ENCODE assay signal across 18 cellular contexts in genomic region chr1:59428828-59429227, GRCh38.
DNase-seq lines count a peak whose midpoint lies in the region; ATAC-seq and TF ChIP-seq lines count a peak whose summit lies in the region.
"Had no signal": no experiment of that assay in that cellular context is flagged by ENCODE, and none has a peak within 500 bp of the region (broad histone marks: within the 10 kb centered on the region; RNA-seq: fewer than 3 reads in every experiment).

No MANE protein-coding gene starts in this region.

- H3K27ac Mint-ChIP-seq in type B pancreatic cell, result peak overlapping the region; percentile 96
- H3K27ac Mint-ChIP-seq: CD8-positive, alpha-beta T cell had no signal

- no peak overlapping the region for H2AFZ ChIP-seq in trophoblast cell (ENCODE audit: insufficient read depth, low read length, poor library complexity)

- H3K27me3 ChIP-seq in trophoblast cell (ENCODE audit: insufficient read depth, low read length), result no peaks in the 10 kb centered on the region
- H3K27me3 ChIP-seq: BLaER1 treated with 17β-estradiol and CSF1 and Interleukin-3, amounts not matched to agents 10 nM and 100 nM; Peyer's patch had no signal

- no peaks in the 10 kb centered on the region for H3K27me3 Mint-ChIP-seq in type B pancreatic cell

- H2BK12ac ChIP-seq in trophoblast cell (ENCODE audit: low read length), result peak overlapping the region; percentile 81

- no peak overlapping the region for H3K9ac ChIP-seq in trophoblast cell (ENCODE audit: low read length)
- H3K9ac ChIP-seq: BLaER1 treated with 17β-estradiol and CSF1 and Interleukin-3, amounts not matched to agents 10 nM and 100 nM had no signal

- no peak overlapping the region for H3K23ac ChIP-seq in trophoblast cell (ENCODE audit: low read length)

- peak overlapping the region; percentile 74 for H3K18ac ChIP-seq in trophoblast cell (ENCODE audit: low read length)

- peaks cover 24% of the 10 kb centered on the region for H3K9me3 Mint-ChIP-seq in type B pancreatic cell
- H3K9me3 Mint-ChIP-seq: CD8-positive, alpha-beta T cell had no signal

- peak overlapping the region; percentile 77 for H4K91ac ChIP-seq in trophoblast cell (ENCODE audit: low read depth, low read length)

- intact Hi-C loops in left colon (cut with DNase I, micrococcal nuclease), result no loop called here

- H3K36me3 ChIP-seq in trophoblast cell (ENCODE audit: control insufficient read depth in 1 of 2, insufficient read depth in 2 of 2, low read length in 2 of 2), result no peaks in the 10 kb centered on the region
- H3K36me3 ChIP-seq: BLaER1 treated with 17β-estradiol and CSF1 and Interleukin-3, amounts not matched to agents 10 nM and 100 nM; Peyer's patch had no signal

- no peaks in the 10 kb centered on the region for H3K9me3 ChIP-seq in trophoblast cell (ENCODE audit: insufficient read depth, low read depth, low read length)
- H3K9me3 ChIP-seq: BLaER1 treated with 17β-estradiol and CSF1 and Interleukin-3, amounts not matched to agents 10 nM and 100 nM; Peyer's patch had no signal

- no CpG with 5 or more reads among the region's 6 CpGs for WGBS in trophoblast cell (ENCODE audit: extremely low coverage, insufficient coverage, insufficient read length)

- no peak for TF ChIP-seq CTCF in type B pancreatic cell (conservative IDR thresholded peaks at IDR 0.05)
- no peak for TF ChIP-seq CTCF in omental fat pad (IDR thresholded peaks at IDR 0.05)

- peak overlapping the region; percentile 3 for H4K8ac ChIP-seq in trophoblast cell (ENCODE audit: low read depth, low read length)

- peaks cover 25% of the 10 kb centered on the region for H3K79me1 ChIP-seq in trophoblast cell (ENCODE audit: low read length)

- DNase-seq in DMS 273 (lab: John Stamatoyannopoulos, UW; ENCODE audit: unreplicated experiment) (peak; percentile 37), DMS 273 treated with DMSO at 0.1 percent for 48 hours (lab: John Stamatoyannopoulos, UW) (no peak), left colon (peak; percentile 50 to 53), trophoblast cell (no peak), type B pancreatic cell (ENCODE audit: extremely low spot score, unreplicated experiment) (no peak), omental fat pad (ENCODE audit: low spot score) (no peak), NCI-H226 (no peak), NCI-H2196 treated with DMSO at 0.1 percent for 48 hours (lab: John Stamatoyannopoulos, UW; ENCODE audit: unreplicated experiment) (no peak)
- DNase-seq: 8988T; CD8-positive, alpha-beta T cell; EL; GF-D8; H7; Kasumi-1; NCI-H1417 treated with DMSO at 0.1 percent for 48 hours; NCI-H187 had no signal

- H3K4me1 Mint-ChIP-seq in type B pancreatic cell (ENCODE audit: unreplicated experiment), result peaks cover 26% of the 10 kb centered on the region

- no peaks in the 10 kb centered on the region for H3K79me2 ChIP-seq in trophoblast cell (ENCODE audit: control insufficient read depth, insufficient read depth, low read length, poor library complexity)

- peak overlapping the region; percentile 49 for H3K4ac ChIP-seq in trophoblast cell (ENCODE audit: low read depth, low read length)

- no peak overlapping the region for H3K27ac ChIP-seq in trophoblast cell (ENCODE audit: low read depth, low read length)
- H3K27ac ChIP-seq: BLaER1 treated with 17β-estradiol and CSF1 and Interleukin-3, amounts not matched to agents 10 nM and 100 nM; Peyer's patch had no signal

- peak overlapping the region; percentile 42 for H2AK5ac ChIP-seq in trophoblast cell (ENCODE audit: low read length)

- H2BK120ac ChIP-seq in trophoblast cell (ENCODE audit: insufficient read depth, low read length, poor library complexity), result no peak overlapping the region

- no peak overlapping the region for H3K4me3 Mint-ChIP-seq in type B pancreatic cell
- H3K4me3 Mint-ChIP-seq: CD8-positive, alpha-beta T cell had no signal

- no peak overlapping the region for H4K12ac ChIP-seq in trophoblast cell (ENCODE audit: low read depth, low read length)

- ATAC-seq in left colon (peak; percentile 75), omental fat pad (ENCODE audit: low FRiP score) (no peak)
- ATAC-seq: CD8-positive, alpha-beta T cell had no signal

- peaks cover 18 to 19% of the 10 kb centered on the region in 2 experiments for H3K4me1 ChIP-seq in trophoblast cell (ENCODE audit: control insufficient read depth in 1 of 2, insufficient read depth in 2 of 2, low read length in 2 of 2)
- H3K4me1 ChIP-seq: Peyer's patch had no signal

- H3K4me3 ChIP-seq in trophoblast cell (ENCODE audit: low read depth, low read length), result no peak overlapping the region
- H3K4me3 ChIP-seq: BLaER1 treated with 17β-estradiol and CSF1 and Interleukin-3, amounts not matched to agents 10 nM and 100 nM; Peyer's patch had no signal

- H2BK5ac ChIP-seq in trophoblast cell (ENCODE audit: low read depth, low read length, poor library complexity), result peak overlapping the region; percentile 59

- no peak overlapping the region for H3K14ac ChIP-seq in trophoblast cell (ENCODE audit: low read length)

- H3K36me3 Mint-ChIP-seq in type B pancreatic cell, result peaks cover 9% of the 10 kb centered on the region

- H3K4me2 ChIP-seq in trophoblast cell (ENCODE audit: low read length), result no peak overlapping the region
- H3K4me2 ChIP-seq: BLaER1 treated with 17β-estradiol and CSF1 and Interleukin-3, amounts not matched to agents 10 nM and 100 nM had no signal

Comparison
In these comparisons a context has a peak if more than half of its experiments do, and no peak if none do; other contexts are left out.
1. DNase-seq: peak in DMS 273 (single experiment) and left colon (2 of 2); none in DMS 273 treated with DMSO at 0.1 percent for 48 hours (single experiment), trophoblast cell (0 of 2), type B pancreatic cell (single experiment), omental fat pad (single experiment), NCI-H226 (single experiment) and NCI-H2196 treated with DMSO at 0.1 percent for 48 hours (single experiment).